In genomic region chr6:44245912-44246662, GRCh38 we compare ENCODE assay signal across 1 cellular context.
TF ChIP-seq lines count a peak whose summit lies in the region.

No MANE protein-coding gene starts in this region.

TF ChIP-seq in HepG2, 621 proteins besides CTCF, POLR2A, EP300 and RAD21 (continued from another document and continues in another):
- peak; percentile 94 for TF ChIP-seq ZNF407 (CRISPR knock-in tag; IDR thresholded peaks at IDR 0.05; ENCODE audit: not compliant biosample characterization)
- no peak for TF ChIP-seq ZNF138 (CRISPR knock-in tag; IDR thresholded peaks at IDR 0.05; ENCODE audit: low read depth)
- TF ChIP-seq ZNF816 (CRISPR knock-in tag; IDR thresholded peaks at IDR 0.05; ENCODE audit: borderline replicate concordance): 0 out of 2 replicates have a peak, but pooled peaks have one; percentile 23
- peak; percentile 98; the same call in 1 of the 2 replicates for TF ChIP-seq GLI4 (CRISPR knock-in tag; IDR thresholded peaks at IDR 0.05; ENCODE audit: borderline replicate concordance)
- TF ChIP-seq STAT5B (CRISPR knock-in tag; IDR thresholded peaks at IDR 0.05): no peak; the same call in 1 of the 2 replicates
- peak; percentile 76; the same call in 1 of the 2 replicates for TF ChIP-seq RELA (CRISPR knock-in tag; IDR thresholded peaks at IDR 0.05)
- TF ChIP-seq AHR (CRISPR knock-in tag; IDR thresholded peaks at IDR 0.05): peak; percentile 28; the same call in 1 of the 2 replicates
- TF ChIP-seq ZNF275 (CRISPR knock-in tag; IDR thresholded peaks at IDR 0.05; ENCODE audit: borderline replicate concordance): no peak
- TF ChIP-seq TAF15 (IDR thresholded peaks at IDR 0.05; ENCODE audit: low read depth, low read length, poor library complexity, severe bottlenecking): peak; percentile 35
- no peak for TF ChIP-seq PRMT3 (CRISPR knock-in tag; IDR thresholded peaks at IDR 0.05; ENCODE audit: borderline replicate concordance, low read depth)
- no peak for TF ChIP-seq ZNF468 (CRISPR knock-in tag; IDR thresholded peaks at IDR 0.05)
- TF ChIP-seq ZSCAN12 (CRISPR knock-in tag; IDR thresholded peaks at IDR 0.05): 0 out of 2 replicates have a peak, but pooled peaks have one; percentile 55
- TF ChIP-seq MAFK (conservative IDR thresholded peaks at IDR 0.05 in 1 of 2, IDR thresholded peaks at IDR 0.05 in 1 of 2; ENCODE audit: low read length in 2 of 2): no peak
- 0 out of 2 replicates have a peak, but pooled peaks have one; percentile 35 for TF ChIP-seq ZNF34 (CRISPR knock-in tag; IDR thresholded peaks at IDR 0.05; ENCODE audit: borderline replicate concordance)
- no peak; the same call in 1 of the 2 replicates for TF ChIP-seq ZNF333 (CRISPR knock-in tag; IDR thresholded peaks at IDR 0.05; ENCODE audit: borderline replicate concordance)
- TF ChIP-seq ZNF572 (CRISPR knock-in tag; IDR thresholded peaks at IDR 0.05): no peak
- TF ChIP-seq PPARG (CRISPR knock-in tag; conservative IDR thresholded peaks at IDR 0.05): no peak
- TF ChIP-seq ZNF850 (CRISPR knock-in tag; conservative IDR thresholded peaks at IDR 0.05): no peak
- no peak for TF ChIP-seq HMGA1 (CRISPR knock-in tag; conservative IDR thresholded peaks at IDR 0.05)
- TF ChIP-seq ZNF883 (CRISPR knock-in tag; IDR thresholded peaks at IDR 0.05; ENCODE audit: not compliant biosample characterization): peak; percentile 93
- TF ChIP-seq KMT2B (CRISPR knock-in tag; IDR thresholded peaks at IDR 0.05): peak; percentile 33; the same call in 1 of the 2 replicates
- peak; percentile 53 for TF ChIP-seq ZFP1 (CRISPR knock-in tag; IDR thresholded peaks at IDR 0.05)
- peak; percentile 53; the same call in 1 of the 2 replicates for TF ChIP-seq HOMEZ (CRISPR knock-in tag; IDR thresholded peaks at IDR 0.05; ENCODE audit: low read depth)
- TF ChIP-seq ZSCAN29 (CRISPR knock-in tag; conservative IDR thresholded peaks at IDR 0.05): peak; percentile 2; the same call in 1 of the 2 replicates
- TF ChIP-seq STAG1 (CRISPR knock-in tag; IDR thresholded peaks at IDR 0.05): peak; percentile 17; the same call in 1 of the 2 replicates
- TF ChIP-seq SKI (IDR thresholded peaks at IDR 0.05; ENCODE audit: partially characterized antibody): peak; percentile 90
- no peak for TF ChIP-seq RCOR2 (CRISPR knock-in tag; IDR thresholded peaks at IDR 0.05)
- TF ChIP-seq ZNF343 (CRISPR knock-in tag; IDR thresholded peaks at IDR 0.05): 0 out of 2 replicates have a peak, but pooled peaks have one; percentile 2
- 0 out of 2 replicates have a peak, but pooled peaks have one; percentile 12 for TF ChIP-seq ZNF253 (CRISPR knock-in tag; IDR thresholded peaks at IDR 0.05; ENCODE audit: borderline replicate concordance)
- TF ChIP-seq KLF11 (CRISPR knock-in tag; IDR thresholded peaks at IDR 0.05): peak; percentile 64; the same call in 1 of the 2 replicates
- TF ChIP-seq GABPA (IDR thresholded peaks at IDR 0.05; ENCODE audit: low read depth, low read length): no peak
- no peak for TF ChIP-seq GABPA (CRISPR knock-in tag; IDR thresholded peaks at IDR 0.05; ENCODE audit: low read depth)
- no peak; the same call in 1 of the 2 replicates for TF ChIP-seq ZNF318 (CRISPR knock-in tag; IDR thresholded peaks at IDR 0.05)
- peak; percentile 24; the same call in 1 of the 2 replicates for TF ChIP-seq SMYD3 (CRISPR knock-in tag; IDR thresholded peaks at IDR 0.05)
- peak; percentile 86; the same call in 1 of the 2 replicates for TF ChIP-seq ZNF724P (CRISPR knock-in tag; IDR thresholded peaks at IDR 0.05; ENCODE audit: borderline replicate concordance)
- peak; percentile 47 for TF ChIP-seq RXRB (CRISPR knock-in tag; IDR thresholded peaks at IDR 0.05; ENCODE audit: borderline replicate concordance)
- TF ChIP-seq ZKSCAN1 (IDR thresholded peaks at IDR 0.05; ENCODE audit: low read length): no peak
- TF ChIP-seq NR2F1 (CRISPR knock-in tag; IDR thresholded peaks at IDR 0.05): peak in 1 of 2 experiments; percentile 27; a peak in 2 of 4 replicates
- TF ChIP-seq ISX (CRISPR knock-in tag; conservative IDR thresholded peaks at IDR 0.05): 0 out of 2 replicates have a peak, but pooled peaks have one; percentile 26
- TF ChIP-seq ZNF576 (CRISPR knock-in tag; IDR thresholded peaks at IDR 0.05): no peak
- TF ChIP-seq CCAR2 (optimal IDR thresholded peaks at IDR 0.05; ENCODE audit: low read depth, low read length): no peak
- no peak for TF ChIP-seq FOSL1 (CRISPR knock-in tag; IDR thresholded peaks at IDR 0.05; ENCODE audit: borderline replicate concordance)
- peak; percentile 31; the same call in 1 of the 2 replicates for TF ChIP-seq JUNB (CRISPR knock-in tag; IDR thresholded peaks at IDR 0.05; ENCODE audit: borderline replicate concordance)
- TF ChIP-seq PBX3 (CRISPR knock-in tag; IDR thresholded peaks at IDR 0.05; ENCODE audit: borderline replicate concordance): peak; percentile 20; the same call in 1 of the 2 replicates
